ENCODE assay signal across 28 cellular contexts in genomic region chr9:86052556-86053468, GRCh38. TPM values are rescaled to one million over a fixed set of nuclear protein-coding genes. Genes with fewer than 3 reads are reported as not detected.
A peak's percentile ranks its signal among the peaks of the same experiment; 100 is the strongest.
DNase-seq lines count a peak whose midpoint lies in the region; ATAC-seq, FAIRE-seq and TF ChIP-seq lines count a peak whose summit lies in the region.
"Had no signal": no experiment of that assay in that cellular context is flagged by ENCODE, and none has a peak within 500 bp of the region (broad histone marks: within the 10 kb centered on the region; RNA-seq: fewer than 3 reads in every experiment).

No MANE protein-coding gene starts in this region.

- no peak for TF ChIP-seq RAD21 in IMR-90 (IDR thresholded peaks at IDR 0.05; ENCODE audit: low read length)
- TF ChIP-seq RAD21 in HepG2 (CRISPR knock-in tag; IDR thresholded peaks at IDR 0.05): no peak

- no peak overlapping the region for H2AK5ac ChIP-seq in IMR-90 (ENCODE audit: low read depth, low read length)
- H2AK5ac ChIP-seq in trophoblast cell (ENCODE audit: low read length): no peak overlapping the region

- H4K12ac ChIP-seq in trophoblast cell (ENCODE audit: low read depth, low read length): no peak overlapping the region

- in situ Hi-C loops in IMR-90 (cut with MboI; ENCODE audit: low sequenced_read_pairs): no loop called here
- in situ Hi-C loops in HepG2 (cut with HindIII; ENCODE audit: extremely low pct_ligation_motif_present, low pct_unique_long_range_greater_than_20kb): no loop called here
- in situ Hi-C loops in GM23248 (cut with MboI): no loop called here

- no peaks in the 10 kb centered on the region for H3K9me3 ChIP-seq in IMR-90 (ENCODE audit: control insufficient read depth, insufficient read depth, low read length)
- no peaks in the 10 kb centered on the region for H3K9me3 ChIP-seq in HepG2 (ENCODE audit: low read length)
- H3K9me3 ChIP-seq in trophoblast cell (ENCODE audit: insufficient read depth, low read depth, low read length): peaks cover 9% of the 10 kb centered on the region
- H3K9me3 ChIP-seq in GM23248 (ENCODE audit: low read depth): no peaks in the 10 kb centered on the region
- H3K9me3 ChIP-seq: ascending aorta, colonic mucosa, heart right ventricle, stomach had no signal

- H3K27me3 Mint-ChIP-seq in GM23338 (ENCODE audit: insufficient read depth, low read depth, poor library complexity): no peaks in the 10 kb centered on the region

- H3K27me3 ChIP-seq in GM23338 (ENCODE audit: insufficient read depth) (no peaks in the 10 kb centered on the region), IMR-90 (ENCODE audit: control insufficient read depth, insufficient read depth, low read length) (no peaks in the 10 kb centered on the region), HepG2 (ENCODE audit: control insufficient read depth in 1 of 2, insufficient read depth in 2 of 2, low read length in 2 of 2) (0 out of 5 replicates have a peak, but pooled peaks cover 0 to 11% of the 10 kb centered on the region in 2 experiments), trophoblast cell (ENCODE audit: insufficient read depth, low read length) (no peaks in the 10 kb centered on the region), GM23248 (replicated peaks; ENCODE audit: insufficient read depth) (no peaks in the 10 kb centered on the region)
- H3K27me3 ChIP-seq: ascending aorta, cardiac muscle cell, colonic mucosa, foreskin keratinocyte, heart right ventricle, SJCRH30, stomach had no signal

- CTCF ChIA-PET in IMR-90 (lab: Yijun Ruan, JAX) (no interaction called here), HepG2 (lab: Yijun Ruan, JAX; ENCODE audit: low intra/inter-chr PET ratio, low total read pairs) (no interaction called here)

- H3K27ac ChIP-seq in GM23338 (ENCODE audit: low read depth): 0 out of 2 replicates have a peak overlapping the region, but pooled peaks have one; percentile 26
- H3K27ac ChIP-seq in IMR-90 (ENCODE audit: insufficient read depth, low read length): no peak overlapping the region
- H3K27ac ChIP-seq in HepG2 (ENCODE audit: extremely low read length, insufficient read depth, low read length): no peak overlapping the region
- H3K27ac ChIP-seq in trophoblast cell (ENCODE audit: low read depth, low read length): no peak overlapping the region
- H3K27ac ChIP-seq in GM23248: no peak overlapping the region
- H3K27ac ChIP-seq: ascending aorta, cardiac muscle cell, colonic mucosa, foreskin keratinocyte, heart right ventricle, SJCRH30, skin epidermis, stomach had no signal

- H2AK9ac ChIP-seq in IMR-90 (replicated peaks; ENCODE audit: low read depth, low read length, poor library complexity): peak overlapping the region; percentile 50

- no peak overlapping the region for H3K14ac ChIP-seq in IMR-90 (replicated peaks; ENCODE audit: low read depth, low read length)
- H3K14ac ChIP-seq in trophoblast cell (ENCODE audit: low read length): no peak overlapping the region

- H3K4ac ChIP-seq in IMR-90 (ENCODE audit: low read depth, low read length): no peak overlapping the region
- no peak overlapping the region for H3K4ac ChIP-seq in trophoblast cell (ENCODE audit: low read depth, low read length)

- H3K79me1 ChIP-seq in IMR-90 (ENCODE audit: low read depth in 1 of 2, low read length in 2 of 2) (peaks cover 9 to 15% of the 10 kb centered on the region in 2 experiments; a peak in 3 of 4 replicates), trophoblast cell (ENCODE audit: low read length) (no peaks in the 10 kb centered on the region)

- H2BK15ac ChIP-seq in IMR-90 (ENCODE audit: low read depth, low read length): no peak overlapping the region

- H4K5ac ChIP-seq in IMR-90 (ENCODE audit: low read depth, low read length): no peak overlapping the region

- H3K4me1 Mint-ChIP-seq in GM23338: no peaks in the 10 kb centered on the region
- H3K4me1 Mint-ChIP-seq: naive thymus-derived CD8-positive, alpha-beta T cell had no signal

- H3K79me2 ChIP-seq in GM23338 (replicated peaks; ENCODE audit: insufficient read depth): peaks cover 4% of the 10 kb centered on the region
- H3K79me2 ChIP-seq in HepG2 (ENCODE audit: insufficient read depth, low read length): no peaks in the 10 kb centered on the region
- no peaks in the 10 kb centered on the region for H3K79me2 ChIP-seq in trophoblast cell (ENCODE audit: control insufficient read depth, insufficient read depth, low read length, poor library complexity)
- H3K79me2 ChIP-seq in GM23248 (ENCODE audit: insufficient read depth): no peaks in the 10 kb centered on the region

- dilution Hi-C loops in IMR-90 (cut with HindIII; ENCODE audit: low sequenced_read_pairs, unreplicated experiment): no loop called here

- no peak overlapping the region for H4K91ac ChIP-seq in IMR-90 (ENCODE audit: insufficient read depth, low read depth, low read length)
- H4K91ac ChIP-seq in trophoblast cell (ENCODE audit: low read depth, low read length): no peak overlapping the region

- TF ChIP-seq POLR2A in IMR-90 (IDR thresholded peaks at IDR 0.05; ENCODE audit: low read depth, low read length): no peak
- TF ChIP-seq POLR2A in HepG2 (IDR thresholded peaks at IDR 0.05; ENCODE audit: insufficient read depth in 1 of 2, low read depth in 2 of 2, low read length in 2 of 2): no peak

- H3K9ac ChIP-seq in IMR-90 (ENCODE audit: low read depth, low read length) (no peak overlapping the region), HepG2 (ENCODE audit: insufficient read depth, low read depth, low read length) (no peak overlapping the region), trophoblast cell (ENCODE audit: low read length) (peak overlapping the region; percentile 5), GM23248 (no peak overlapping the region)

- 78 to 100% methylated on average over 1 to 8 of the region's 21 CpGs for WGBS in IMR-90 (ENCODE audit: extremely low coverage in 2 of 2, insufficient read length in 1 of 2), 2 experiments
- WGBS in HepG2 (ENCODE audit: low lambda C conversion rate): 56% methylated on average over 16 of the region's 21 CpGs
- WGBS in trophoblast cell (ENCODE audit: extremely low coverage, insufficient coverage, insufficient read length): 100% methylated on average over 7 of the region's 21 CpGs
- WGBS in GM23248 (ENCODE audit: low coverage in 1 of 2, low lambda C conversion rate in 2 of 2, missing lambda C conversion rate in 2 of 2), 2 experiments: 92 to 93% methylated on average over 19 to 21 of the region's 21 CpGs

- H2BK20ac ChIP-seq in IMR-90 (ENCODE audit: low read depth, low read length): no peak overlapping the region

- H3K4me2 ChIP-seq in GM23338: no peak overlapping the region
- H3K4me2 ChIP-seq in IMR-90 (ENCODE audit: low read depth, low read length): no peak overlapping the region
- no peak overlapping the region for H3K4me2 ChIP-seq in HepG2 (ENCODE audit: low read depth, low read length)
- no peak overlapping the region for H3K4me2 ChIP-seq in trophoblast cell (ENCODE audit: low read length)
- no peak overlapping the region for H3K4me2 ChIP-seq in GM23248 (ENCODE audit: unreplicated experiment)

- peak overlapping the region; percentile 72 for H2BK5ac ChIP-seq in IMR-90 (ENCODE audit: low read depth, low read length, poor library complexity, severe bottlenecking)
- H2BK5ac ChIP-seq in trophoblast cell (ENCODE audit: low read depth, low read length, poor library complexity): no peak overlapping the region

- H3K23ac ChIP-seq in IMR-90 (ENCODE audit: low read depth, low read length) (no peak overlapping the region), trophoblast cell (ENCODE audit: low read length) (peak overlapping the region; percentile 55)

- H3K36me3 Mint-ChIP-seq in GM23338 (ENCODE audit: low read depth): peaks cover 3% of the 10 kb centered on the region; the same call in 1 of the 3 replicates
- H3K36me3 Mint-ChIP-seq: activated naive CD4-positive, alpha-beta T cell treated with anti-CD3 and anti-CD28 coated beads, Interleukin-2, amount 50 U/mL, for 72 hours; naive thymus-derived CD8-positive, alpha-beta T cell had no signal

- DNase-seq in GM23338 (ENCODE audit: low spot score) (no peak), IMR-90 (no peak), HepG2 (ENCODE audit: low spot score) (no peak), trophoblast cell (no peak), GM23248 (no peak)
- DNase-seq: activated CD4-positive, alpha-beta T cell treated with anti-CD3 and anti-CD28 coated beads, Interleukin-2, amount 50 U/mL, for 4 hours; activated CD4-positive, CD25-positive, alpha-beta regulatory T cell; C1 segment of cervical spinal cord; colonic mucosa; DMS79 treated with DMSO at 0.1 percent for 48 hours; effector memory CD4-positive, alpha-beta T cell; foreskin keratinocyte; GOT3; heart right ventricle; naive thymus-derived CD8-positive, alpha-beta T cell; NCI-H1417 treated with DMSO at 0.1 percent for 48 hours; NCI-H2081; NCI-H345; SJCRH30; stomach had no signal

- H3K4me3 Mint-ChIP-seq in GM23338: no peak overlapping the region
- H3K4me3 Mint-ChIP-seq: naive thymus-derived CD8-positive, alpha-beta T cell had no signal

- H3K4me1 ChIP-seq in GM23338 (ENCODE audit: insufficient read depth): no peaks in the 10 kb centered on the region
- H3K4me1 ChIP-seq in IMR-90 (ENCODE audit: control insufficient read depth, insufficient read depth, low read length): no peaks in the 10 kb centered on the region
- peaks cover 6% of the 10 kb centered on the region; the same call in 1 of the 2 replicates for H3K4me1 ChIP-seq in HepG2 (ENCODE audit: insufficient read depth, low read length)
- H3K4me1 ChIP-seq in trophoblast cell (ENCODE audit: control insufficient read depth in 1 of 2, insufficient read depth in 2 of 2, low read length in 2 of 2): no peaks in the 10 kb centered on the region
- no peaks in the 10 kb centered on the region for H3K4me1 ChIP-seq in GM23248 (ENCODE audit: insufficient read depth)
- H3K4me1 ChIP-seq: ascending aorta, colonic mucosa, foreskin keratinocyte, heart right ventricle, stomach had no signal

- H3K18ac ChIP-seq in IMR-90 (ENCODE audit: low read depth, low read length): no peak overlapping the region
- H3K18ac ChIP-seq in trophoblast cell (ENCODE audit: low read length): no peak overlapping the region

- TF ChIP-seq EP300 in HepG2 (IDR thresholded peaks at IDR 0.05; ENCODE audit: low read depth in 2 of 2, low read length in 2 of 2) (no peak), HepG2 (CRISPR knock-in tag; IDR thresholded peaks at IDR 0.05; ENCODE audit: borderline replicate concordance) (no peak)

- H3K27ac Mint-ChIP-seq in GM23338: no peak overlapping the region
- H3K27ac Mint-ChIP-seq: activated naive CD4-positive, alpha-beta T cell treated with anti-CD3 and anti-CD28 coated beads, Interleukin-2, amount 50 U/mL, for 72 hours; naive thymus-derived CD8-positive, alpha-beta T cell had no signal

- TF ChIP-seq CTCF in GM23338 (conservative IDR thresholded peaks at IDR 0.05; ENCODE audit: low read depth in 2 of 2) (no peak), IMR-90 (conservative IDR thresholded peaks at IDR 0.05; ENCODE audit: low read depth, low read length) (no peak), HepG2 (CRISPR knock-in tag; IDR thresholded peaks at IDR 0.05) (no peak)

- H4K20me1 ChIP-seq in GM23338 (replicated peaks; ENCODE audit: insufficient read depth) (peaks cover 4% of the 10 kb centered on the region; the same call in 1 of the 2 replicates), IMR-90 (ENCODE audit: insufficient read depth, low read length) (no peaks in the 10 kb centered on the region), HepG2 (ENCODE audit: insufficient read depth, low read length) (0 out of 2 replicates have a peak, but pooled peaks cover 4% of the 10 kb centered on the region), GM23248 (ENCODE audit: insufficient read depth) (no peaks in the 10 kb centered on the region)

- H3K9me1 ChIP-seq in IMR-90 (ENCODE audit: insufficient read depth, low read length): peaks cover 14% of the 10 kb centered on the region

- no peaks in the 10 kb centered on the region for H3K9me3 Mint-ChIP-seq in GM23338
- H3K9me3 Mint-ChIP-seq: activated naive CD4-positive, alpha-beta T cell treated with anti-CD3 and anti-CD28 coated beads, Interleukin-2, amount 50 U/mL, for 72 hours had no signal

- POLR2A ChIA-PET in IMR-90 (lab: Charles Lee; ENCODE audit: unreplicated experiment) (no interaction called here), HepG2 (lab: Yijun Ruan, JAX) (no interaction called here)

- H3K56ac ChIP-seq in IMR-90 (ENCODE audit: extremely low read depth, insufficient read depth, low read length): no peak overlapping the region

- H2BK12ac ChIP-seq in trophoblast cell (ENCODE audit: low read length): no peak overlapping the region

- H3K9me2 ChIP-seq in GM23338 (ENCODE audit: insufficient read depth): no peaks in the 10 kb centered on the region
- H3K9me2 ChIP-seq in GM23248 (ENCODE audit: insufficient read depth): no peaks in the 10 kb centered on the region

- no peak overlapping the region for H3K4me3 ChIP-seq in GM23338
- no peak overlapping the region for H3K4me3 ChIP-seq in IMR-90 (ENCODE audit: insufficient read depth, low read depth, low read length)
- H3K4me3 ChIP-seq in HepG2 (replicated peaks in 1 of 3; ENCODE audit: insufficient read depth in 1 of 3, low read depth in 2 of 3, low read length in 3 of 3): no peak overlapping the region
- H3K4me3 ChIP-seq in trophoblast cell (ENCODE audit: low read depth, low read length): peak overlapping the region; percentile 33
- no peak overlapping the region for H3K4me3 ChIP-seq in GM23248
- H3K4me3 ChIP-seq: ascending aorta, cardiac muscle cell, colonic mucosa, heart right ventricle, SJCRH30, skin epidermis, stomach had no signal

- H2AFZ ChIP-seq in GM23338 (no peak overlapping the region), IMR-90 (replicated peaks; ENCODE audit: low read length, poor library complexity) (peak overlapping the region; percentile 58), HepG2 (ENCODE audit: low read length) (no peak overlapping the region), trophoblast cell (ENCODE audit: insufficient read depth, low read length, poor library complexity) (no peak overlapping the region), GM23248 (no peak overlapping the region)

- BruUV-seq in IMR-90 (replicated peaks; lab: Mats Ljungman, UMichigan) (no TSS peak), HepG2 (replicated peaks; lab: Mats Ljungman, UMichigan) (no TSS peak)

- peak; percentile 40 for FAIRE-seq in HepG2 (lab: Jason Lieb, UNC)
- FAIRE-seq: RCC 7860 had no signal

- H4K8ac ChIP-seq in IMR-90 (ENCODE audit: low read depth in 2 of 2, low read length in 2 of 2) (no peak overlapping the region), trophoblast cell (ENCODE audit: low read depth, low read length) (no peak overlapping the region)

- no peaks in the 10 kb centered on the region for H3F3A ChIP-seq in GM23338 (replicated peaks; ENCODE audit: low read depth)
- no peaks in the 10 kb centered on the region for H3F3A ChIP-seq in GM23248 (ENCODE audit: insufficient read depth)

- intact Hi-C loops in IMR-90 (cut with micrococcal nuclease): no loop called here
- intact Hi-C loops in HepG2 (cut with micrococcal nuclease; ENCODE audit: unreplicated experiment): no loop called here

- ATAC-seq in GM23338: peak; percentile 61
- ATAC-seq in IMR-90 (ENCODE audit: low read depth): no peak
- peak; percentile 54 for ATAC-seq in HepG2
- ATAC-seq in activated CD4-positive, CD25-positive, alpha-beta regulatory T cell treated with anti-CD3 and anti-CD28 coated beads, Interleukin-2, amount 50 U/mL, for 24 hours: no peak
- no peak for ATAC-seq in GM21717 (IDR thresholded peaks at IDR 0.05; ENCODE audit: unreplicated experiment)
- ATAC-seq: esophagus mucosa; foreskin keratinocyte; naive thymus-derived CD8-positive, alpha-beta T cell had no signal

- no peaks in the 10 kb centered on the region for H3K36me3 ChIP-seq in GM23338 (ENCODE audit: insufficient read depth)
- no peaks in the 10 kb centered on the region for H3K36me3 ChIP-seq in IMR-90 (ENCODE audit: control insufficient read depth, insufficient read depth, low read length)
- no peaks in the 10 kb centered on the region for H3K36me3 ChIP-seq in HepG2 (replicated peaks in 1 of 2; ENCODE audit: control insufficient read depth in 1 of 2, insufficient read depth in 2 of 2, low read length in 2 of 2)
- peaks cover 0 to 4% of the 10 kb centered on the region in 2 experiments for H3K36me3 ChIP-seq in trophoblast cell (ENCODE audit: control insufficient read depth in 1 of 2, insufficient read depth in 2 of 2, low read length in 2 of 2)
- no peaks in the 10 kb centered on the region for H3K36me3 ChIP-seq in GM23248 (ENCODE audit: low read depth)
- H3K36me3 ChIP-seq: ascending aorta, cardiac muscle cell, colonic mucosa, heart right ventricle had no signal

- H2BK120ac ChIP-seq in IMR-90 (ENCODE audit: low read depth, low read length) (no peak overlapping the region), trophoblast cell (ENCODE audit: insufficient read depth, low read length, poor library complexity) (no peak overlapping the region)

RNA-seq across cellular contexts. Expression of gene GOLM1, which starts 46.5 kb away (rescaled TPM):
- 82.1 and 92.4 TPM in 2 replicates for total RNA-seq in GM23338 (2014; rRNA removed; shearing (Covaris generic))
- 50.3 and 58.3 TPM in 2 replicates for polyA plus RNA-seq in GM23338 (2016; fragmentation: Nextera tagmentation; extraction: Ambion mirVana)
- 54.8 and 63.9 TPM in 2 replicates for total RNA-seq in IMR-90 (2012; rRNA removed)
- polyA plus RNA-seq in IMR-90 (2012; rRNA removed): 46.0 and 59.2 TPM in 2 replicates
- polyA plus RNA-seq in IMR-90 (2012; cell fraction: cytosol; rRNA removed): 21.8 and 24.4 TPM in 2 replicates
- 9.3 and 26.9 TPM in 2 replicates for polyA plus RNA-seq in IMR-90 (2012; cell fraction: nucleus; rRNA removed; ENCODE audit: low replicate concordance)
- total RNA-seq in HepG2 (2016; rRNA removed; fragmentation: Illumina TruSeq; extraction: Trizol): 0.20 and 0.31 TPM in 2 replicates
- not detected in 2 replicates for total RNA-seq in HepG2 (2016; cell fraction: cytosol; rRNA removed; fragmentation: Illumina TruSeq; extraction: Trizol; ENCODE audit: low read depth)
- total RNA-seq in HepG2 (2016; cell fraction: insoluble cytoplasmic fraction; rRNA removed; fragmentation: Illumina TruSeq; extraction: Trizol): 0.18 and 0.22 TPM in 2 replicates
- total RNA-seq in HepG2 (2016; cell fraction: membrane; rRNA removed; fragmentation: Illumina TruSeq; extraction: Trizol): 0.14 TPM in 1 of 2 replicates, not detected in the other
- total RNA-seq in HepG2 (2016; cell fraction: nucleus; rRNA removed; fragmentation: Illumina TruSeq; extraction: Trizol): 0.25 and 0.28 TPM in 2 replicates
- polyA plus RNA-seq in HepG2 (2011; rRNA removed): 0.30 TPM in 2 replicates
- polyA plus RNA-seq in HepG2 (2011; cell fraction: cytosol; rRNA removed): 0.24 TPM in 2 replicates
- 0.38 and 0.71 TPM in 2 replicates for polyA plus RNA-seq in HepG2 (2011; cell fraction: nucleus; rRNA removed)
- 2.2 and 2.9 TPM in 2 replicates for polyA plus RNA-seq in HepG2 (2012)
- not detected in 2 replicates for polyA plus RNA-seq in HepG2 (2016; cell fraction: cytosol; fragmentation: Illumina TruSeq; extraction: Trizol; ENCODE audit: low read depth)
- 0.13 and 0.36 TPM in 2 replicates for polyA plus RNA-seq in HepG2 (2016; cell fraction: insoluble cytoplasmic fraction; fragmentation: Illumina TruSeq; extraction: Trizol; ENCODE audit: low read depth)
- polyA plus RNA-seq in HepG2 (2016; cell fraction: membrane; fragmentation: Illumina TruSeq; extraction: Trizol; ENCODE audit: low read depth): 0.15 and 0.21 TPM in 2 replicates
- polyA plus RNA-seq in HepG2 (2016; cell fraction: nucleus; fragmentation: Illumina TruSeq; extraction: Trizol; ENCODE audit: insufficient read depth, low read depth): 0.81 and 1.0 TPM in 2 replicates
- 29.7 TPM in 1 of 2 replicates, not detected in the other for polyA minus RNA-seq in HepG2 (2011; rRNA and poly(A)+ RNA removed; ENCODE audit: low replicate concordance)
- 0.79 and 1.2 TPM in 2 replicates for polyA minus RNA-seq in HepG2 (2011; cell fraction: cytosol; rRNA and poly(A)+ RNA removed)
- polyA minus RNA-seq in HepG2 (2011; cell fraction: nucleus; rRNA and poly(A)+ RNA removed): 0.52 and 0.75 TPM in 2 replicates
- 48.3 and 51.8 TPM in 2 replicates for polyA plus RNA-seq in trophoblast cell (2013)
- 48.2 and 56.2 TPM in 2 replicates for total RNA-seq in GM23248 (2014; rRNA removed; shearing (Covaris generic))
- polyA plus RNA-seq in GM23248 (2016; fragmentation: Nextera tagmentation; extraction: Ambion mirVana): 63.4 and 67.1 TPM in 2 replicates

Comparison
In these comparisons a context has a peak if more than half of its experiments do, and no peak if none do; other contexts are left out.
1. ATAC-seq: peak in GM23338 (single experiment) and HepG2 (single experiment); none in IMR-90 (single experiment), activated CD4-positive, CD25-positive, alpha-beta regulatory T cell treated with anti-CD3 and anti-CD28 coated beads, Interleukin-2, amount 50 U/mL, for 24 hours (0 of 2) and GM21717 (single experiment).
2. RNA of gene GOLM1, which starts 46.5 kb away (total RNA-seq): 82.1 to 92.4 TPM in GM23338, 48.2 to 56.2 TPM in GM23248 and 54.8 to 63.9 TPM in IMR-90; 0.14 to 0.31 TPM in HepG2; every median in the first group is over 10 times any median in the second.